8 cellular contexts compared by ENCODE assay signal in the genomic region with DNA sequence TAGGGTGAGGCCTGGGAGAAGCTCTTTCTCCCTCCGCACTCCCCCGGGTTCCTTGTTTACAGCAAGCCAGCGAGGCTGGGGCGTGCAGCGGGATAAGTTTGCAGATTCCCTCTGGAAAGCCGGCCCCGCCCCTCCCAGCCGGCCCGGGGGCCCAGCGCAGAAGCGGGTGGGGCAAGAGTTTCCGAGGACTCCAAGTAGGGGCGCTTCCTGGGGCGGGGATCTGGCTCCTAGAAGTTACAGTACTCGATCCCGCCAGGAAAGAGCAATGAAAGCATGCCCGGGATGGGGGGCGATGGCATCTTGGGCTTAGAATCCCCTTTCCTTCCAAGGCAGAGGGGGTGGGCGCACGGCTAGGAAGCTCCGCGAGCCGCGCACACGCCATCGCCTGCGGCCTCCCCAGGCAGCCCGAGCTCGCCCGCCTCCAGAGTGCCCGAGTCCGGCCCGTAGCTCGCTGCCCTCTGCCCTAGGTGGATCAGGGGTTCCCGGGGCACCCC. TPM values are rescaled to one million over a fixed set of nuclear protein-coding genes. Genes with fewer than 3 reads are reported as not detected.
DNase-seq lines count a peak whose midpoint lies in the region; ATAC-seq, FAIRE-seq and TF ChIP-seq lines count a peak whose summit lies in the region.

No MANE protein-coding gene starts in this region.

- H2BK12ac ChIP-seq in H9 (ENCODE audit: insufficient read length, low read depth, low read length): no peak overlapping the region

- H3K9ac ChIP-seq in H9 (ENCODE audit: extremely low read depth, insufficient read length, low read length) (peak overlapping the region; percentile 62), OCI-LY1 (ENCODE audit: low read length) (no peak overlapping the region; the same call in 1 of the 2 replicates), HepG2 (ENCODE audit: insufficient read depth, low read depth, low read length) (peak overlapping the region; percentile 95)

- no peaks in the 10 kb centered on the region for H3K36me3 ChIP-seq in CD8-positive, alpha-beta T cell (ENCODE audit: insufficient read depth, low read length)
- H3K36me3 ChIP-seq in OCI-LY1 (ENCODE audit: insufficient read depth, low read length) (no peaks in the 10 kb centered on the region), HepG2 (replicated peaks in 1 of 2; ENCODE audit: control insufficient read depth in 1 of 2, insufficient read depth in 2 of 2, low read length in 2 of 2) (peaks cover 5 to 17% of the 10 kb centered on the region in 2 experiments)

- H3K79me2 ChIP-seq in H9 (ENCODE audit: insufficient read depth, low read length): peaks cover 2% of the 10 kb centered on the region; the same call in 1 of the 2 replicates
- no peaks in the 10 kb centered on the region for H3K79me2 ChIP-seq in OCI-LY1 (ENCODE audit: insufficient read depth, low read length)
- H3K79me2 ChIP-seq in HepG2 (ENCODE audit: insufficient read depth, low read length): peaks cover 66% of the 10 kb centered on the region

- H2BK5ac ChIP-seq in H9 (ENCODE audit: insufficient read length, low read length): no peak overlapping the region

- no peak overlapping the region for H3T11ph ChIP-seq in H9 (ENCODE audit: low read length)

- no peak overlapping the region for H3K27ac Mint-ChIP-seq in CD8-positive, alpha-beta T cell
- peak overlapping the region in 1 of 3 experiments; percentile 68; a peak in 1 of 7 replicates for H3K27ac Mint-ChIP-seq in H9
- peak overlapping the region; percentile 91 for H3K27ac Mint-ChIP-seq in dendritic cell treated with granulocyte-macrophage colony-stimulating factor and Interleukin-4, amounts not matched to agents 40 ng/mL and 50 ng/mL, for 4 days

- H3K9me2 ChIP-seq in OCI-LY1 (ENCODE audit: low read depth, low read length): no peaks in the 10 kb centered on the region

- peaks cover 7% of the 10 kb centered on the region for H3K4me1 ChIP-seq in CD8-positive, alpha-beta T cell (ENCODE audit: insufficient read depth, low read length)
- H3K4me1 ChIP-seq in H9 (ENCODE audit: insufficient read depth, low read length) (peaks cover 6% of the 10 kb centered on the region; the same call in 1 of the 2 replicates), OCI-LY1 (ENCODE audit: insufficient read depth, low read length, severe bottlenecking) (no peaks in the 10 kb centered on the region), HepG2 (ENCODE audit: insufficient read depth, low read length) (peaks cover 79% of the 10 kb centered on the region)

- in situ Hi-C loops in HepG2 (cut with HindIII; ENCODE audit: extremely low pct_ligation_motif_present, low pct_unique_long_range_greater_than_20kb): no loop called here

- no peak overlapping the region for H2BK20ac ChIP-seq in H9 (ENCODE audit: low read depth, low read length, poor library complexity, severe bottlenecking)

- no peaks in the 10 kb centered on the region for H3K27me3 ChIP-seq in CD8-positive, alpha-beta T cell (ENCODE audit: insufficient read depth, low read length)
- H3K27me3 ChIP-seq in H9 (ENCODE audit: insufficient read depth, low read length) (no peaks in the 10 kb centered on the region), OCI-LY1 (ENCODE audit: insufficient read depth, low read length) (no peaks in the 10 kb centered on the region), HepG2 (ENCODE audit: control insufficient read depth in 1 of 2, insufficient read depth in 2 of 2, low read length in 2 of 2) (no peaks in the 10 kb centered on the region; a peak in 1 of 5 replicates)

- ATAC-seq in CD8-positive, alpha-beta T cell: peak; percentile 7
- ATAC-seq in HepG2: peak; percentile 25

- H4K5ac ChIP-seq in H9 (ENCODE audit: insufficient read length, low read depth, low read length): no peak overlapping the region

- H2BK15ac ChIP-seq in H9 (ENCODE audit: low read depth, low read length): no peak overlapping the region

- no peak overlapping the region for H4K8ac ChIP-seq in H9 (replicated peaks; ENCODE audit: insufficient read length, low read depth, low read length)

- no peaks in the 10 kb centered on the region for H3K79me1 ChIP-seq in H9 (ENCODE audit: insufficient read depth, low read depth, low read length, poor library complexity, severe bottlenecking)

- no peak overlapping the region for H2AK5ac ChIP-seq in H9 (ENCODE audit: insufficient read length, low read length)

- H4K20me1 ChIP-seq in H9 (ENCODE audit: control insufficient read depth, insufficient read depth, insufficient read length) (peaks cover 3% of the 10 kb centered on the region), OCI-LY1 (ENCODE audit: insufficient read depth, low read length) (no peaks in the 10 kb centered on the region), HepG2 (ENCODE audit: insufficient read depth, low read length) (peaks cover 29% of the 10 kb centered on the region)

- peak overlapping the region; percentile 76 for H3K14ac ChIP-seq in H9 (ENCODE audit: insufficient read depth, low read length)

- FAIRE-seq in HepG2 (lab: Jason Lieb, UNC): no peak

- H3K4me3 Mint-ChIP-seq in CD8-positive, alpha-beta T cell: peak overlapping the region; percentile 69
- H3K4me3 Mint-ChIP-seq in H9: peak overlapping the region; percentile 80 to 86
- peak overlapping the region; percentile 83 for H3K4me3 Mint-ChIP-seq in dendritic cell treated with granulocyte-macrophage colony-stimulating factor and Interleukin-4, amounts not matched to agents 40 ng/mL and 50 ng/mL, for 4 days

- H3K23me2 ChIP-seq in H9 (ENCODE audit: insufficient read length, low read depth, low read length, poor library complexity, severe bottlenecking): peaks cover 3% of the 10 kb centered on the region

- no peak overlapping the region for H3K56ac ChIP-seq in H9 (ENCODE audit: insufficient read length, low read depth, low read length)

- H3K9me3 Mint-ChIP-seq in CD8-positive, alpha-beta T cell: no peaks in the 10 kb centered on the region
- no peaks in the 10 kb centered on the region for H3K9me3 Mint-ChIP-seq in H9
- no peaks in the 10 kb centered on the region for H3K9me3 Mint-ChIP-seq in dendritic cell treated with granulocyte-macrophage colony-stimulating factor and Interleukin-4, amounts not matched to agents 40 ng/mL and 50 ng/mL, for 4 days

- TF ChIP-seq EP300 in HepG2 (IDR thresholded peaks at IDR 0.05; ENCODE audit: low read depth in 2 of 2, low read length in 2 of 2) (no peak), HepG2 (CRISPR knock-in tag; IDR thresholded peaks at IDR 0.05; ENCODE audit: borderline replicate concordance) (no peak)

- no peak overlapping the region for H2AFZ ChIP-seq in H9 (ENCODE audit: low read length)
- H2AFZ ChIP-seq in OCI-LY1 (ENCODE audit: low read length): no peak overlapping the region
- H2AFZ ChIP-seq in HepG2 (ENCODE audit: low read length): no peak overlapping the region

- no peak for TF ChIP-seq CTCF in CD8-positive, alpha-beta T cell (IDR thresholded peaks at IDR 0.05)
- TF ChIP-seq CTCF in H9 (conservative IDR thresholded peaks at IDR 0.05) (no peak), OCI-LY1 (IDR thresholded peaks at IDR 0.05; ENCODE audit: low read length) (no peak), HepG2 (CRISPR knock-in tag; IDR thresholded peaks at IDR 0.05) (no peak)

- CTCF ChIA-PET in CD8-positive, alpha-beta T cell (lab: Charles Lee): interaction anchor here (0.7 to 1.7 kb wide), 4 partner anchors 32 to 461 kb away, joined by 3 to 6 read pairs (median 3); no protein-coding TSS in a partner anchor
- CTCF ChIA-PET in HepG2 (lab: Yijun Ruan, JAX; ENCODE audit: low intra/inter-chr PET ratio, low total read pairs): interaction anchor here (1.8 kb wide), 1 partner anchor 26 kb away, joined by 7 read pairs; no protein-coding TSS in a partner anchor

- peak overlapping the region; percentile 4 for H3K18ac ChIP-seq in H9 (ENCODE audit: insufficient read length, low read depth, low read length)

- no peak for TF ChIP-seq RAD21 in HepG2 (CRISPR knock-in tag; IDR thresholded peaks at IDR 0.05)

- peaks cover 10% of the 10 kb centered on the region for H3K27me3 Mint-ChIP-seq in CD8-positive, alpha-beta T cell (ENCODE audit: low read depth)
- H3K27me3 Mint-ChIP-seq in H9 (ENCODE audit: low read depth): no peaks in the 10 kb centered on the region
- no peaks in the 10 kb centered on the region for H3K27me3 Mint-ChIP-seq in dendritic cell treated with granulocyte-macrophage colony-stimulating factor and Interleukin-4, amounts not matched to agents 40 ng/mL and 50 ng/mL, for 4 days

- WGBS in H9 (ENCODE audit: extremely low coverage, insufficient read length, low lambda C conversion rate): no CpG with 5 or more reads among the region's 35 CpGs
- 0% methylated on average over 1 of the region's 35 CpGs for WGBS in HepG2 (ENCODE audit: low lambda C conversion rate)

- no peak overlapping the region for H4K91ac ChIP-seq in H9 (ENCODE audit: insufficient read length, low read depth, low read length)

- POLR2A ChIA-PET in CD8-positive, alpha-beta T cell (lab: Charles Lee): interaction anchor here (0.6 to 1.6 kb wide), 3 partner anchors 32 to 82 kb away, joined by 3 to 4 read pairs (median 3); no protein-coding TSS in a partner anchor
- POLR2A ChIA-PET in HepG2 (lab: Yijun Ruan, JAX): interaction anchor here (0.8 to 11.6 kb wide), 9 partner anchors 8 to 181 kb away, joined by 3 to 383 read pairs (median 5); a partner anchor contains a TSS

- H2BK120ac ChIP-seq in H9 (ENCODE audit: low read depth, low read length, poor library complexity, severe bottlenecking): no peak overlapping the region

- H3K9me3 ChIP-seq in CD8-positive, alpha-beta T cell (ENCODE audit: low read length): no peaks in the 10 kb centered on the region
- H3K9me3 ChIP-seq in H9 (ENCODE audit: control insufficient read depth, low read depth, low read length) (no peaks in the 10 kb centered on the region), OCI-LY1 (ENCODE audit: low read length) (no peaks in the 10 kb centered on the region), HepG2 (ENCODE audit: low read length) (no peaks in the 10 kb centered on the region)

- no peak overlapping the region for H3K23ac ChIP-seq in H9 (ENCODE audit: insufficient read length, low read depth, low read length)

- no peaks in the 10 kb centered on the region for H3F3A ChIP-seq in OCI-LY1 (ENCODE audit: insufficient read depth, low read length)

- H3K27ac ChIP-seq in CD8-positive, alpha-beta T cell (ENCODE audit: low read depth, low read length): no peak overlapping the region
- H3K27ac ChIP-seq in H9 (ENCODE audit: insufficient read length, low read depth, low read length) (no peak overlapping the region), OCI-LY1 (ENCODE audit: low read depth, low read length, poor library complexity, severe bottlenecking) (no peak overlapping the region), HepG2 (ENCODE audit: extremely low read length, insufficient read depth, low read length) (peak overlapping the region; percentile 88), substantia nigra (ENCODE audit: low read depth, low read length, poor library complexity, severe bottlenecking) (peak overlapping the region; percentile 92)

- H3K4ac ChIP-seq in H9 (ENCODE audit: low read depth, low read length): no peak overlapping the region

- DNase-seq in CD8-positive, alpha-beta T cell: no peak
- DNase-seq in H9 (peak; percentile 65), HepG2 (ENCODE audit: low spot score) (peak; percentile 40), substantia nigra (lab: John Stamatoyannopoulos, UW) (peak in 32 of 49 donors; percentile 23 to 70 (median 48)), SHP77 (lab: John Stamatoyannopoulos, UW) (no peak)
- no peak for DNase-seq in stimulated activated CD4-positive, alpha-beta T cell treated with anti-CD3 and anti-CD28 coated beads, Interleukin-4, amount 100 ng/mL, for 4 hours

- peaks cover 8% of the 10 kb centered on the region for H3K4me1 Mint-ChIP-seq in CD8-positive, alpha-beta T cell (ENCODE audit: low read depth)
- H3K4me1 Mint-ChIP-seq in H9: peaks cover 23 to 37% of the 10 kb centered on the region in 2 experiments
- peaks cover 57% of the 10 kb centered on the region for H3K4me1 Mint-ChIP-seq in dendritic cell treated with granulocyte-macrophage colony-stimulating factor and Interleukin-4, amounts not matched to agents 40 ng/mL and 50 ng/mL, for 4 days (ENCODE audit: low read depth)

- no peak; a peak in 2 of 4 replicates for TF ChIP-seq POLR2A in HepG2 (IDR thresholded peaks at IDR 0.05; ENCODE audit: insufficient read depth in 1 of 2, low read depth in 2 of 2, low read length in 2 of 2)

- H3K36me3 Mint-ChIP-seq in CD8-positive, alpha-beta T cell: no peaks in the 10 kb centered on the region
- peaks cover 5 to 19% (median 13%) of the 10 kb centered on the region in 3 experiments; a peak in 6 of 7 replicates for H3K36me3 Mint-ChIP-seq in H9 (ENCODE audit: insufficient read depth in 1 of 3, low read depth in 3 of 3)
- H3K36me3 Mint-ChIP-seq in dendritic cell treated with granulocyte-macrophage colony-stimulating factor and Interleukin-4, amounts not matched to agents 40 ng/mL and 50 ng/mL, for 4 days (ENCODE audit: low read depth): peaks cover 34% of the 10 kb centered on the region

- intact Hi-C loops in CD8-positive, alpha-beta T cell (cut with DNase I, micrococcal nuclease): no loop called here
- intact Hi-C loops in dendritic cell treated with granulocyte-macrophage colony-stimulating factor and Interleukin-4, amounts not matched to agents 40 ng/mL and 50 ng/mL, for 4 days (cut with micrococcal nuclease): loop anchor here (2.0 kb wide), 1 partner anchor 32 kb away; a partner anchor contains a TSS
- intact Hi-C loops in HepG2 (cut with micrococcal nuclease; ENCODE audit: unreplicated experiment): no loop called here

- BruUV-seq in HepG2 (replicated peaks; lab: Mats Ljungman, UMichigan): TSS peak; percentile 53

- H3K4me3 ChIP-seq in CD8-positive, alpha-beta T cell (ENCODE audit: low read depth, low read length): peak overlapping the region; percentile 27
- peak overlapping the region; percentile 50 for H3K4me3 ChIP-seq in OCI-LY1 (ENCODE audit: low read depth, low read length, poor library complexity, severe bottlenecking)
- H3K4me3 ChIP-seq in HepG2 (replicated peaks in 1 of 3; ENCODE audit: insufficient read depth in 1 of 3, low read depth in 2 of 3, low read length in 3 of 3): peak overlapping the region; percentile 86 to 94 (median 92)

- H3K4me2 ChIP-seq in H9 (ENCODE audit: insufficient read depth, insufficient read length, low read length): peak overlapping the region; percentile 64
- peak overlapping the region; percentile 58 for H3K4me2 ChIP-seq in OCI-LY1 (ENCODE audit: low read length)
- peak overlapping the region; percentile 91 for H3K4me2 ChIP-seq in HepG2 (ENCODE audit: low read depth, low read length)

RNA-seq across cellular contexts. Expression of a gene that starts 0.4 kb away (rescaled TPM):
- total RNA-seq in CD8-positive, alpha-beta T cell: not detected
- total RNA-seq in H9 (2021) (31.2 and 31.9 TPM in 2 replicates), HepG2 (2016; rRNA removed; fragmentation: Illumina TruSeq; extraction: Trizol) (44.1 and 44.6 TPM in 2 replicates)
- 13.7 and 15.5 TPM in 2 replicates for total RNA-seq in HepG2 (2016; cell fraction: cytosol; rRNA removed; fragmentation: Illumina TruSeq; extraction: Trizol; ENCODE audit: low read depth)
- total RNA-seq in HepG2 (2016; cell fraction: insoluble cytoplasmic fraction; rRNA removed; fragmentation: Illumina TruSeq; extraction: Trizol): 40.1 and 44.0 TPM in 2 replicates
- total RNA-seq in HepG2 (2016; cell fraction: membrane; rRNA removed; fragmentation: Illumina TruSeq; extraction: Trizol): 17.1 and 24.3 TPM in 2 replicates
- total RNA-seq in HepG2 (2016; cell fraction: nucleus; rRNA removed; fragmentation: Illumina TruSeq; extraction: Trizol): 22.6 and 23.7 TPM in 2 replicates
- 63.6 and 86.4 TPM in 2 replicates for polyA plus RNA-seq in HepG2 (2011; rRNA removed)
- 76.5 and 98.4 TPM in 2 replicates for polyA plus RNA-seq in HepG2 (2011; cell fraction: cytosol; rRNA removed)
- 54.5 and 63.2 TPM in 2 replicates for polyA plus RNA-seq in HepG2 (2011; cell fraction: nucleus; rRNA removed)
- 53.9 and 67.5 TPM in 2 replicates for polyA plus RNA-seq in HepG2 (2012)
- 13.5 and 13.9 TPM in 2 replicates for polyA plus RNA-seq in HepG2 (2016; cell fraction: cytosol; fragmentation: Illumina TruSeq; extraction: Trizol; ENCODE audit: low read depth)
- 41.1 and 43.9 TPM in 2 replicates for polyA plus RNA-seq in HepG2 (2016; cell fraction: insoluble cytoplasmic fraction; fragmentation: Illumina TruSeq; extraction: Trizol; ENCODE audit: low read depth)
- polyA plus RNA-seq in HepG2 (2016; cell fraction: membrane; fragmentation: Illumina TruSeq; extraction: Trizol; ENCODE audit: low read depth): 14.3 and 18.2 TPM in 2 replicates
- 31.5 and 36.8 TPM in 2 replicates for polyA plus RNA-seq in HepG2 (2016; cell fraction: nucleus; fragmentation: Illumina TruSeq; extraction: Trizol; ENCODE audit: insufficient read depth, low read depth)
- 30.9 and 77.7 TPM in 2 replicates for polyA minus RNA-seq in HepG2 (2011; rRNA and poly(A)+ RNA removed; ENCODE audit: low replicate concordance)
- polyA minus RNA-seq in HepG2 (2011; cell fraction: cytosol; rRNA and poly(A)+ RNA removed): 20.6 and 23.0 TPM in 2 replicates
- 24.1 and 24.4 TPM in 2 replicates for polyA minus RNA-seq in HepG2 (2011; cell fraction: nucleus; rRNA and poly(A)+ RNA removed)

RNA-seq across cellular contexts. Expression of a gene that starts 0.7 kb away (rescaled TPM):
- 1 to 10 TPM; 1.8 to 2.6 TPM for total RNA-seq in CD8-positive, alpha-beta T cell
- total RNA-seq in H9 (2021) (70.5 and 72.8 TPM in 2 replicates), HepG2 (2016; rRNA removed; fragmentation: Illumina TruSeq; extraction: Trizol) (94.8 and 133 TPM in 2 replicates)
- total RNA-seq in HepG2 (2016; cell fraction: cytosol; rRNA removed; fragmentation: Illumina TruSeq; extraction: Trizol; ENCODE audit: low read depth): 214 and 241 TPM in 2 replicates
- 83.9 and 129 TPM in 2 replicates for total RNA-seq in HepG2 (2016; cell fraction: insoluble cytoplasmic fraction; rRNA removed; fragmentation: Illumina TruSeq; extraction: Trizol)
- total RNA-seq in HepG2 (2016; cell fraction: membrane; rRNA removed; fragmentation: Illumina TruSeq; extraction: Trizol): 236 and 281 TPM in 2 replicates
- 43.0 and 55.9 TPM in 2 replicates for total RNA-seq in HepG2 (2016; cell fraction: nucleus; rRNA removed; fragmentation: Illumina TruSeq; extraction: Trizol)
- polyA plus RNA-seq in HepG2 (2011; rRNA removed): 141 and 191 TPM in 2 replicates
- polyA plus RNA-seq in HepG2 (2011; cell fraction: cytosol; rRNA removed): 159 and 302 TPM in 2 replicates
- 297 and 319 TPM in 2 replicates for polyA plus RNA-seq in HepG2 (2011; cell fraction: nucleus; rRNA removed)
- 112 and 147 TPM in 2 replicates for polyA plus RNA-seq in HepG2 (2012)
- polyA plus RNA-seq in HepG2 (2016; cell fraction: cytosol; fragmentation: Illumina TruSeq; extraction: Trizol; ENCODE audit: low read depth): 221 and 245 TPM in 2 replicates
- polyA plus RNA-seq in HepG2 (2016; cell fraction: insoluble cytoplasmic fraction; fragmentation: Illumina TruSeq; extraction: Trizol; ENCODE audit: low read depth): 107 and 116 TPM in 2 replicates
- 209 and 227 TPM in 2 replicates for polyA plus RNA-seq in HepG2 (2016; cell fraction: membrane; fragmentation: Illumina TruSeq; extraction: Trizol; ENCODE audit: low read depth)
- 107 and 117 TPM in 2 replicates for polyA plus RNA-seq in HepG2 (2016; cell fraction: nucleus; fragmentation: Illumina TruSeq; extraction: Trizol; ENCODE audit: insufficient read depth, low read depth)
- polyA minus RNA-seq in HepG2 (2011; rRNA and poly(A)+ RNA removed; ENCODE audit: low replicate concordance): 17.7 and 144 TPM in 2 replicates
- polyA minus RNA-seq in HepG2 (2011; cell fraction: cytosol; rRNA and poly(A)+ RNA removed): 94.1 and 104 TPM in 2 replicates
- 39.0 and 46.2 TPM in 2 replicates for polyA minus RNA-seq in HepG2 (2011; cell fraction: nucleus; rRNA and poly(A)+ RNA removed)

RNA-seq across cellular contexts. Expression of a gene that starts 32.7 kb away (rescaled TPM):
- total RNA-seq in CD8-positive, alpha-beta T cell: 10 to 100 TPM; 18.6 to 22.8 TPM
- total RNA-seq in H9 (2021) (34.1 and 36.8 TPM in 2 replicates), HepG2 (2016; rRNA removed; fragmentation: Illumina TruSeq; extraction: Trizol) (4.5 and 5.3 TPM in 2 replicates)
- total RNA-seq in HepG2 (2016; cell fraction: cytosol; rRNA removed; fragmentation: Illumina TruSeq; extraction: Trizol; ENCODE audit: low read depth): 2.1 and 2.4 TPM in 2 replicates
- 3.3 and 4.9 TPM in 2 replicates for total RNA-seq in HepG2 (2016; cell fraction: insoluble cytoplasmic fraction; rRNA removed; fragmentation: Illumina TruSeq; extraction: Trizol)
- total RNA-seq in HepG2 (2016; cell fraction: membrane; rRNA removed; fragmentation: Illumina TruSeq; extraction: Trizol): 3.7 and 3.8 TPM in 2 replicates
- total RNA-seq in HepG2 (2016; cell fraction: nucleus; rRNA removed; fragmentation: Illumina TruSeq; extraction: Trizol): 2.9 and 4.4 TPM in 2 replicates
- 11.7 and 17.4 TPM in 2 replicates for polyA plus RNA-seq in HepG2 (2011; rRNA removed)
- polyA plus RNA-seq in HepG2 (2011; cell fraction: cytosol; rRNA removed): 11.0 and 11.5 TPM in 2 replicates
- 52.2 and 53.1 TPM in 2 replicates for polyA plus RNA-seq in HepG2 (2011; cell fraction: nucleus; rRNA removed)
- 5.3 and 11.6 TPM in 2 replicates for polyA plus RNA-seq in HepG2 (2012)
- 2.5 and 3.1 TPM in 2 replicates for polyA plus RNA-seq in HepG2 (2016; cell fraction: cytosol; fragmentation: Illumina TruSeq; extraction: Trizol; ENCODE audit: low read depth)
- polyA plus RNA-seq in HepG2 (2016; cell fraction: insoluble cytoplasmic fraction; fragmentation: Illumina TruSeq; extraction: Trizol; ENCODE audit: low read depth): 4.6 and 5.0 TPM in 2 replicates
- polyA plus RNA-seq in HepG2 (2016; cell fraction: membrane; fragmentation: Illumina TruSeq; extraction: Trizol; ENCODE audit: low read depth): 2.8 and 4.0 TPM in 2 replicates
- 5.0 and 5.9 TPM in 2 replicates for polyA plus RNA-seq in HepG2 (2016; cell fraction: nucleus; fragmentation: Illumina TruSeq; extraction: Trizol; ENCODE audit: insufficient read depth, low read depth)
- 0.28 and 24.0 TPM in 2 replicates for polyA minus RNA-seq in HepG2 (2011; rRNA and poly(A)+ RNA removed; ENCODE audit: low replicate concordance)
- polyA minus RNA-seq in HepG2 (2011; cell fraction: cytosol; rRNA and poly(A)+ RNA removed): 4.6 and 5.1 TPM in 2 replicates
- polyA minus RNA-seq in HepG2 (2011; cell fraction: nucleus; rRNA and poly(A)+ RNA removed): 6.8 and 7.3 TPM in 2 replicates

Comparison
In these comparisons a context has a peak if more than half of its experiments do, and no peak if none do; other contexts are left out.
1. DNase-seq: peak in H9 (single experiment), HepG2 (single experiment) and substantia nigra (32 of 49); none in CD8-positive, alpha-beta T cell (0 of 7), SHP77 (0 of 2) and stimulated activated CD4-positive, alpha-beta T cell treated with anti-CD3 and anti-CD28 coated beads, Interleukin-4, amount 100 ng/mL, for 4 hours (0 of 2).
2. H3K27ac ChIP-seq: peak in HepG2 (single experiment) and substantia nigra (single experiment); none in CD8-positive, alpha-beta T cell (single experiment), H9 (single experiment) and OCI-LY1 (single experiment).
3. H3K4me3 ChIP-seq: peak in every context shown above with its lines; median percentile 92 in HepG2; 50 in OCI-LY1; 27 in CD8-positive, alpha-beta T cell.
4. RNA of a gene that starts 0.4 kb away (total RNA-seq): 13.7 to 44.6 TPM in HepG2 and 31.2 to 31.9 TPM in H9; not detected in CD8-positive, alpha-beta T cell; every median in the first group is over 10 times any median in the second.
5. RNA of a gene that starts 0.7 kb away (total RNA-seq): 43.0 to 281 TPM in HepG2 and 70.5 to 72.8 TPM in H9; 1.8 to 2.6 TPM in CD8-positive, alpha-beta T cell; every median in the first group is over 10 times any median in the second.
6. Peak in every context shown above with its lines, with median percentiles within 50 percentile points of each other: H3K4me3 Mint-ChIP-seq and H3K4me2 ChIP-seq.